ENCODE assay signal across 25 cellular contexts in the genomic region with DNA sequence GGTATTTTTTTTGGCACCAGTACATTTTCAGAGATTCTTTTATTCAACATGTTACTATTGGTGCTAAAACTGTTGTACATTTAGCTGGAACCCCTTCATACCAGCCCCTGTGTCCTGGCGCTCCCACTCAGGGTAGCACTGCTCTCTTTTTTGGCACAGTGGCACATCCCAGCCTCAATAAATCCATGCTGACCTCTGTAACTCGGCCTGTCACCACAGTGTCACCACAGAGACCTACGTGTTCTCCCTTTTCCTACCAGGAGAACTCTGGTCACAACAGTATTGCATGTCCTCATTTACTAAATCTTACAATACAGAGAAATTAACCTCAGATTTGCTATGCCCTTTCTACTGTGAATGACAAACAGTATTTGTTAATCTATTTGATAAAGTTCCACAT.
"Had no signal": no experiment of that assay in that cellular context is flagged by ENCODE, and none has a peak within 500 bp of the region (broad histone marks: within the 10 kb centered on the region; RNA-seq: fewer than 3 reads in every experiment).

No MANE protein-coding gene starts in this region.

- DNase-seq: dermis blood vessel endothelial cell; dorsolateral prefrontal cortex; effector CD4-positive, alpha-beta T cell; effector memory CD4-positive, alpha-beta T cell; foreskin keratinocyte; heart left ventricle; hypothalamus; immature natural killer cell; islet precursor cell; kidney; kidney glomerular epithelial cell; left colon; left lung; left ventricle myocardium superior; lower lobe of right lung; mesenchymal stem cell; mucosa of descending colon had no signal

- H3K4me1 ChIP-seq: foreskin keratinocyte, left lung, lower lobe of right lung had no signal

- H3K4me1 Mint-ChIP-seq: mesothelial cell of epicardium had no signal

- H3K27ac ChIP-seq: coronary artery, dorsolateral prefrontal cortex, esophagus muscularis mucosa, foreskin keratinocyte, gastroesophageal sphincter, heart left ventricle, hepatocyte, left lung, lower lobe of right lung had no signal

- H3K27me3 ChIP-seq: dorsolateral prefrontal cortex, esophagus muscularis mucosa, foreskin keratinocyte, gastroesophageal sphincter, heart left ventricle, hepatocyte, left lung had no signal

- H2AFZ ChIP-seq: hepatocyte had no signal

- FAIRE-seq: colon, endothelial cell of umbilical vein, frontal cortex, kidney had no signal

- H3K9me3 ChIP-seq: esophagus muscularis mucosa, gastroesophageal sphincter, heart left ventricle, left lung, lower lobe of right lung, mucosa of descending colon had no signal

- H3K4me2 ChIP-seq: hepatocyte had no signal

- H3K9me3 Mint-ChIP-seq: immature natural killer cell, mesothelial cell of epicardium had no signal

- H3K4me3 Mint-ChIP-seq: immature natural killer cell, mesothelial cell of epicardium had no signal

- H3K4me3 ChIP-seq: coronary artery, dorsolateral prefrontal cortex, esophagus muscularis mucosa, gastroesophageal sphincter, heart left ventricle, hepatocyte, left lung, lower lobe of right lung, mucosa of descending colon had no signal

- ATAC-seq: foreskin keratinocyte, gastroesophageal sphincter, heart left ventricle, left colon, left lung, left ventricle myocardium superior, lower lobe of right lung, mucosa of descending colon had no signal

- H3K27ac Mint-ChIP-seq: mesothelial cell of epicardium had no signal
